Comparison of ENCODE assay signal across 24 cellular contexts in the genomic region with DNA sequence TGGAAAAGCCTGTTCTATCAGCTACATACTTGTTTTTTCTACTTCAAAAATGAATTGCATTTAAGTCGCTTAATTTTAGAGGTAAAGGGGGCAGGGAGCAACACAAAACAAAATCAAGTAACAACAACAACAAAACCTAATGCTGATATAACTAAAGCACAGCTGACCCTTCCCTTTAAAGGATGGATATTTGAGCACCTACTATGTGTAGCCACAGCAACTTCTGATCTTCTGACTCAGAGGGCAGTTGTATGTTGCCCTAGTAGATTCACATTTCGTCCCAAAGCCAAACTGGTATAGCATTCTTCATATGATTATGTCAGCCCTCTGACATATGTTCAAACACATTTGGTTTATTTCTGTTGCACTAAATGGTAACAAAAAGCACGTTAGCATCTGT. TPM values are rescaled to one million over a fixed set of nuclear protein-coding genes. Genes with fewer than 3 reads are reported as not detected.
"Had no signal": no experiment of that assay in that cellular context is flagged by ENCODE, and none has a peak within 500 bp of the region (broad histone marks: within the 10 kb centered on the region; RNA-seq: fewer than 3 reads in every experiment).

No MANE protein-coding gene starts in this region.

- H3K4me3 ChIP-seq: colonic mucosa, gastroesophageal sphincter, sigmoid colon, skin epidermis, stomach, thoracic aorta, transverse colon had no signal

- H3K27me3 ChIP-seq: colonic mucosa, gastroesophageal sphincter, sigmoid colon, stomach, transverse colon had no signal

- DNase-seq: colonic mucosa; effector CD4-positive, alpha-beta T cell; foreskin fibroblast; hypothalamus; kidney glomerular epithelial cell; naive thymus-derived CD8-positive, alpha-beta T cell; posterior cingulate gyrus; sigmoid colon; stimulated activated naive CD4-positive, alpha-beta T cell; stomach; substantia nigra; transverse colon had no signal

- ATAC-seq: gastroesophageal sphincter; naive thymus-derived CD8-positive, alpha-beta T cell had no signal

- H3K9me3 ChIP-seq: colonic mucosa, gastroesophageal sphincter, neutrophil, sigmoid colon, stomach, thoracic aorta, transverse colon had no signal

- H3K4me1 ChIP-seq: colonic mucosa had no signal

- H3K36me3 ChIP-seq: colonic mucosa, neutrophil, sigmoid colon, stomach, thoracic aorta, transverse colon had no signal

- H3K27ac ChIP-seq: colonic mucosa, gastroesophageal sphincter, neutrophil, sigmoid colon, stomach, transverse colon had no signal

RNA-seq across cellular contexts. Expression of a gene that starts 53.7 kb away (rescaled TPM):
- total RNA-seq: cerebellum; gastroesophageal sphincter; mesenteric fat pad; mononuclear cell; naive thymus-derived CD8-positive, alpha-beta T cell; osteocyte; pulmonary artery endothelial cell; sigmoid colon; stomach; thoracic aorta; transverse colon; ureter had no signal
- polyA plus RNA-seq: esophagus; naive thymus-derived CD8-positive, alpha-beta T cell; neural cell; stomach had no signal
